Comparison of ENCODE assay signal across 8 cellular contexts in genomic region chr11:86459682-86460460, GRCh38.
DNase-seq lines count a peak whose midpoint lies in the region; ATAC-seq and TF ChIP-seq lines count a peak whose summit lies in the region.

No MANE protein-coding gene starts in this region.

- H3K36me3 Mint-ChIP-seq in activated CD4-positive, alpha-beta memory T cell treated with anti-CD3 and anti-CD28 coated beads for 36 hours, result no peaks in the 10 kb centered on the region

- H3K4me1 Mint-ChIP-seq in activated CD4-positive, alpha-beta memory T cell treated with anti-CD3 and anti-CD28 coated beads for 36 hours (ENCODE audit: low read depth), result peaks cover 16% of the 10 kb centered on the region

- no peaks in the 10 kb centered on the region for H3K27me3 ChIP-seq in dorsolateral prefrontal cortex

- CTCF ChIA-PET in activated CD4-positive, alpha-beta memory T cell treated with anti-CD3 and anti-CD28 coated beads for 36 hours (lab: Charles Lee), result interaction anchor here (1.5 kb wide), 1 partner anchor 149 kb away, joined by 8 read pairs; no protein-coding TSS in a partner anchor

- H3K4me3 Mint-ChIP-seq in activated CD4-positive, alpha-beta memory T cell treated with anti-CD3 and anti-CD28 coated beads for 36 hours, result no peak overlapping the region

- TF ChIP-seq CTCF in dorsolateral prefrontal cortex (IDR thresholded peaks at IDR 0.05 in 54 of 56, conservative IDR thresholded peaks at IDR 0.05 in 2 of 56; ENCODE audit: low read depth in 1 of 56, partially characterized antibody in 56 of 56), result no peak

- intact Hi-C loops in dorsolateral prefrontal cortex (cut with DNase I), result loop anchor here (2.0 to 10.0 kb wide), 3 partner anchors 145 to 357 kb away; partner anchors contain the start of gene ME3 (in 1 of the 2)
- intact Hi-C loops in activated CD4-positive, alpha-beta memory T cell treated with anti-CD3 and anti-CD28 coated beads for 36 hours (cut with micrococcal nuclease), result loop anchor here (1.0 to 10.0 kb wide), 6 partner anchors 42 to 605 kb away; partner anchors contain the start of genes CCDC83 and ME3

- peak; percentile 80 for DNase-seq in AG20443 (ENCODE audit: low spot score)
- DNase-seq in NCI-H226, result peak; percentile 95
- peak in 8 of 10 donors; percentile 36 to 68 (median 60) for DNase-seq in dorsolateral prefrontal cortex
- peak; percentile 64 for DNase-seq in non-pigmented ciliary epithelial cell (ENCODE audit: low read depth)
- DNase-seq in globus pallidus (ENCODE audit: low spot score), result no peak
- no peak for DNase-seq in activated CD4-positive, alpha-beta memory T cell treated with anti-CD3 and anti-CD28 coated beads for 36 hours
- DNase-seq in D341Med (ENCODE audit: low spot score), result no peak

- no peaks in the 10 kb centered on the region for H3K9me3 Mint-ChIP-seq in activated CD4-positive, alpha-beta memory T cell treated with anti-CD3 and anti-CD28 coated beads for 36 hours

- H3K27ac Mint-ChIP-seq in activated CD4-positive, alpha-beta memory T cell treated with anti-CD3 and anti-CD28 coated beads for 36 hours, result no peak overlapping the region

- H3K4me3 ChIP-seq in dorsolateral prefrontal cortex, result no peak overlapping the region

- POLR2A ChIA-PET in activated CD4-positive, alpha-beta memory T cell treated with anti-CD3 and anti-CD28 coated beads for 36 hours (lab: Charles Lee), result interaction anchor here (1.2 to 1.5 kb wide), 2 partner anchors 133 to 155 kb away, joined by 3 to 5 read pairs; no protein-coding TSS in a partner anchor

- peak overlapping the region in 51 of 59 donors; percentile 1 to 88 (median 64) for H3K27ac ChIP-seq in dorsolateral prefrontal cortex

- no peak for ATAC-seq in GM21619 (IDR thresholded peaks at IDR 0.05; ENCODE audit: unreplicated experiment)

- H3K27me3 Mint-ChIP-seq in activated CD4-positive, alpha-beta memory T cell treated with anti-CD3 and anti-CD28 coated beads for 36 hours, result no peaks in the 10 kb centered on the region

Comparison
In these comparisons a context has a peak if more than half of its experiments do, and no peak if none do; other contexts are left out.
1. DNase-seq: peak in AG20443 (single experiment), NCI-H226 (single experiment), dorsolateral prefrontal cortex (8 of 10) and non-pigmented ciliary epithelial cell (single experiment); none in globus pallidus (single experiment), activated CD4-positive, alpha-beta memory T cell treated with anti-CD3 and anti-CD28 coated beads for 36 hours (single experiment) and D341Med (single experiment).